Comparison of ENCODE assay signal across 18 cellular contexts in the genomic region with DNA sequence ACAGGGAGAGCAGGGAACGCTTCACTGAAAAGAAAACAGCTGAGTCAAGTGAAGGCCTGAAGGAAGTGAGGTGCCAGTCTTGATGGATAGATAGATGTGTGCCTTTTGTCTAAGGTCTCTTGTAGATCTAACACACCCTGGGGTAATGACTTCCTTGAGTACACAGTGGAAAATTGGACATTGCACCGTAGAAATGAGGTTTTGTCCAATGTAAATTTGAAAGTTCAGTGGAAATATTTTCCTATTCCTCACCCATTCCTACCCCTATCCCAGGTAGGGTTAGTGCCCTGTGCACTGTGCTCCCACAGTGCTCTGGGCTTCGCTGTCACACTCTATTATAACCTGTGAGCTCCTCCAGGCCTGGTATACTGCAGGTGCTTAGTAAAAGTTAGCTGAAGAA. TPM values are rescaled to one million over a fixed set of nuclear protein-coding genes. Genes with fewer than 3 reads are reported as not detected.
DNase-seq lines count a peak whose midpoint lies in the region; ATAC-seq and TF ChIP-seq lines count a peak whose summit lies in the region.
"Had no signal": no experiment of that assay in that cellular context is flagged by ENCODE, and none has a peak within 500 bp of the region (broad histone marks: within the 10 kb centered on the region; RNA-seq: fewer than 3 reads in every experiment).

No MANE protein-coding gene starts in this region.

- peaks cover 13% of the 10 kb centered on the region for H3K4me1 Mint-ChIP-seq in Caco-2 (ENCODE audit: low read depth, unreplicated experiment)
- H3K4me1 Mint-ChIP-seq: CD8-positive, alpha-beta memory T cell had no signal

- CTCF ChIA-PET in Caco-2 (lab: Charles Lee) = no interaction called here

- peak; percentile 18 to 23 for TF ChIP-seq RAD21 in liver (IDR thresholded peaks at IDR 0.05)

- no peaks in the 10 kb centered on the region for H3K36me3 Mint-ChIP-seq in Caco-2 (ENCODE audit: insufficient read depth, unreplicated experiment)
- H3K36me3 Mint-ChIP-seq: CD8-positive, alpha-beta memory T cell had no signal

- no peak overlapping the region for H2AFZ ChIP-seq in parathyroid adenoma

- H3K36me3 ChIP-seq in Caco-2 (ENCODE audit: control insufficient read depth, insufficient read depth, low read length) = no peaks in the 10 kb centered on the region
- no peaks in the 10 kb centered on the region for H3K36me3 ChIP-seq in colonic mucosa
- peaks cover 0 to 4% (median 3%) of the 10 kb centered on the region in 4 donors for H3K36me3 ChIP-seq in liver (ENCODE audit: control insufficient read depth in 4 of 4, insufficient read depth in 3 of 4, low read depth in 1 of 4, low read length in 3 of 4)
- H3K36me3 ChIP-seq in parathyroid adenoma (ENCODE audit: control insufficient read depth, insufficient read depth, low read length) = no peaks in the 10 kb centered on the region
- H3K36me3 ChIP-seq: BLaER1 had no signal

- no TSS peak for BruUV-seq in Caco-2 (replicated peaks; lab: Mats Ljungman, UMichigan)

- no peaks in the 10 kb centered on the region for H3K79me2 ChIP-seq in parathyroid adenoma

- peak overlapping the region; percentile 71 for H3K27ac ChIP-seq in colonic mucosa
- no peak overlapping the region for H3K27ac ChIP-seq in liver (ENCODE audit: low read depth in 1 of 2, low read length in 2 of 2)
- peak overlapping the region; percentile 61 for H3K27ac ChIP-seq in parathyroid adenoma
- H3K27ac ChIP-seq: BLaER1, HL-60 had no signal

- POLR2A ChIA-PET in Caco-2 (lab: Charles Lee) = no interaction called here

- WGBS in liver = 34% methylated on average over 3 of the region's 3 CpGs

- TF ChIP-seq CTCF in Caco-2 (IDR thresholded peaks at IDR 0.05; ENCODE audit: insufficient read depth in 1 of 2, low read depth in 1 of 2, low read length in 1 of 2, severe bottlenecking in 1 of 2, unreplicated experiment in 1 of 2) (no peak), colonic mucosa (IDR thresholded peaks at IDR 0.05) (no peak), liver (IDR thresholded peaks at IDR 0.05; ENCODE audit: low read depth, low read length, missing input control) (no peak), parathyroid adenoma (IDR thresholded peaks at IDR 0.05) (no peak)

- ATAC-seq in HG03025 (IDR thresholded peaks at IDR 0.05; ENCODE audit: low FRiP score, unreplicated experiment) (no peak), HG03378 (IDR thresholded peaks at IDR 0.05; ENCODE audit: unreplicated experiment) (no peak)

- intact Hi-C loops in Caco-2 (cut with micrococcal nuclease; ENCODE audit: unreplicated experiment) = no loop called here
- intact Hi-C loops in colonic mucosa (cut with DNase I) = no loop called here

- H3K27ac Mint-ChIP-seq in Caco-2 (ENCODE audit: unreplicated experiment) = peak overlapping the region; percentile 48
- H3K27ac Mint-ChIP-seq: CD8-positive, alpha-beta memory T cell; H9 had no signal

- no peaks in the 10 kb centered on the region for H3K27me3 ChIP-seq in Caco-2 (replicated peaks; ENCODE audit: control insufficient read depth, insufficient read depth, low read length)
- no peaks in the 10 kb centered on the region for H3K27me3 ChIP-seq in colonic mucosa
- no peaks in the 10 kb centered on the region for H3K27me3 ChIP-seq in liver (ENCODE audit: control insufficient read depth in 4 of 4, insufficient read depth in 4 of 4, low read length in 3 of 4)
- H3K27me3 ChIP-seq in parathyroid adenoma (ENCODE audit: control insufficient read depth, insufficient read depth, low read length) = no peaks in the 10 kb centered on the region
- H3K27me3 ChIP-seq: BLaER1 had no signal

- H3K4me3 ChIP-seq in Caco-2 (ENCODE audit: low read depth, low read length) (no peak overlapping the region), colonic mucosa (no peak overlapping the region), liver (ENCODE audit: low read depth in 1 of 3, low read length in 3 of 3) (no peak overlapping the region), parathyroid adenoma (ENCODE audit: low read depth, low read length) (no peak overlapping the region)
- H3K4me3 ChIP-seq: BLaER1 had no signal

- no peak overlapping the region for H3K4me3 Mint-ChIP-seq in Caco-2 (ENCODE audit: unreplicated experiment)
- H3K4me3 Mint-ChIP-seq: CD8-positive, alpha-beta memory T cell; H9 had no signal

- H3K9me3 ChIP-seq in Caco-2 (no peaks in the 10 kb centered on the region), colonic mucosa (no peaks in the 10 kb centered on the region), liver (ENCODE audit: control insufficient read depth in 4 of 4, low read length in 3 of 4) (no peaks in the 10 kb centered on the region), parathyroid adenoma (ENCODE audit: control insufficient read depth, low read length) (no peaks in the 10 kb centered on the region)
- H3K9me3 ChIP-seq: BLaER1 had no signal

- H3K4me1 ChIP-seq in Caco-2 (peaks cover 22% of the 10 kb centered on the region), colonic mucosa (no peaks in the 10 kb centered on the region), liver (ENCODE audit: control insufficient read depth in 4 of 4, insufficient read depth in 4 of 4, low read length in 3 of 4) (peaks cover 0 to 17% (median 16%) of the 10 kb centered on the region in 4 donors), parathyroid adenoma (peaks cover 23% of the 10 kb centered on the region)

- H3K9ac ChIP-seq in colonic mucosa (ENCODE audit: low read depth in 2 of 2, low read length in 2 of 2) (peak overlapping the region in 1 of 2 donors; percentile 22), liver (ENCODE audit: low read depth in 1 of 2, low read length in 2 of 2) (no peak overlapping the region), parathyroid adenoma (no peak overlapping the region)
- H3K9ac ChIP-seq: BLaER1 had no signal

- H3K9me3 Mint-ChIP-seq in Caco-2 (ENCODE audit: unreplicated experiment) = no peaks in the 10 kb centered on the region
- H3K9me3 Mint-ChIP-seq: CD8-positive, alpha-beta memory T cell; H9 had no signal

- H3K4me2 ChIP-seq in parathyroid adenoma (ENCODE audit: low read length) = peak overlapping the region; percentile 34

- DNase-seq in Caco-2 = peak in 1 of 2 experiments; percentile 8
- peak; percentile 62 for DNase-seq in colonic mucosa
- no peak for DNase-seq in activated CD4-positive, alpha-beta T cell treated with anti-CD3 and anti-CD28 coated beads, Interleukin-2, amount 50 U/mL, for 48 hours
- DNase-seq: 8988T; AML-193; Calu3; CD8-positive, alpha-beta memory T cell; DND-41; GDM1; GOT3; H9; IMR-90 had no signal

- no peaks in the 10 kb centered on the region for H3K27me3 Mint-ChIP-seq in Caco-2 (ENCODE audit: insufficient read depth, unreplicated experiment)

TF ChIP-seq in liver, 16 proteins besides CTCF, POLR2A, EP300 and RAD21 (continues in another document):
- TF ChIP-seq GABPA (IDR thresholded peaks at IDR 0.05 in 1 of 2, conservative IDR thresholded peaks at IDR 0.05 in 1 of 2) = no peak
- TF ChIP-seq HNF4G (IDR thresholded peaks at IDR 0.05) = peak; percentile 63
- peak; percentile 28 for TF ChIP-seq MAX (IDR thresholded peaks at IDR 0.05)
- TF ChIP-seq FOXA1 (IDR thresholded peaks at IDR 0.05) = no peak
- no peak for TF ChIP-seq TAF1 (conservative IDR thresholded peaks at IDR 0.05)
- no peak for TF ChIP-seq NR2F2 (IDR thresholded peaks at IDR 0.05)
- TF ChIP-seq FOXA2 (IDR thresholded peaks at IDR 0.05) = peak; percentile 54
- peak; percentile 77 to 80 for TF ChIP-seq RXRA (IDR thresholded peaks at IDR 0.05)
- TF ChIP-seq JUND (IDR thresholded peaks at IDR 0.05) = peak; percentile 23 to 41
- peak in 1 of 2 donors; percentile 56 for TF ChIP-seq EGR1 (IDR thresholded peaks at IDR 0.05; ENCODE audit: low read depth in 2 of 2)
- TF ChIP-seq, protein P1, sequence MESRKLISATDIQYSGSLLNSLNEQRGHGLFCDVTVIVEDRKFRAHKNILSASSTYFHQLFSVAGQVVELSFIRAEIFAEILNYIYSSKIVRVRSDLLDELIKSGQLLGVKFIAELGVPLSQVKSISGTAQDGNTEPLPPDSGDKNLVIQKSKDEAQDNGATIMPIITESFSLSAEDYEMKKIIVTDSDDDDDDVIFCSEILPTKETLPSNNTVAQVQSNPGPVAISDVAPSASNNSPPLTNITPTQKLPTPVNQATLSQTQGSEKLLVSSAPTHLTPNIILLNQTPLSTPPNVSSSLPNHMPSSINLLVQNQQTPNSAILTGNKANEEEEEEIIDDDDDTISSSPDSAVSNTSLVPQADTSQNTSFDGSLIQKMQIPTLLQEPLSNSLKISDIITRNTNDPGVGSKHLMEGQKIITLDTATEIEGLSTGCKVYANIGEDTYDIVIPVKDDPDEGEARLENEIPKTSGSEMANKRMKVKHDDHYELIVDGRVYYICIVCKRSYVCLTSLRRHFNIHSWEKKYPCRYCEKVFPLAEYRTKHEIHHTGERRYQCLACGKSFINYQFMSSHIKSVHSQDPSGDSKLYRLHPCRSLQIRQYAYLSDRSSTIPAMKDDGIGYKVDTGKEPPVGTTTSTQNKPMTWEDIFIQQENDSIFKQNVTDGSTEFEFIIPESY (IDR thresholded peaks at IDR 0.05) = no peak
- no peak for TF ChIP-seq YY1 (IDR thresholded peaks at IDR 0.05)
- peak; percentile 79 to 83 for TF ChIP-seq HNF4A (conservative IDR thresholded peaks at IDR 0.05)
- TF ChIP-seq, protein P2, sequence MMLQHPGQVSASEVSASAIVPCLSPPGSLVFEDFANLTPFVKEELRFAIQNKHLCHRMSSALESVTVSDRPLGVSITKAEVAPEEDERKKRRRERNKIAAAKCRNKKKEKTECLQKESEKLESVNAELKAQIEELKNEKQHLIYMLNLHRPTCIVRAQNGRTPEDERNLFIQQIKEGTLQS (IDR thresholded peaks at IDR 0.05) = no peak
- peak; percentile 78 for TF ChIP-seq SP1 (IDR thresholded peaks at IDR 0.05)

RNA-seq across cellular contexts. Expression of gene ZMYND12, which starts 24.3 kb away (rescaled TPM):
- total RNA-seq in Caco-2 (2022) (0.30 and 0.36 TPM in 2 replicates), colonic mucosa (1 to 10 TPM; 2.9 to 3.5 TPM), liver (1 to 10 TPM; 2.1 to 3.0 TPM)
- polyA plus RNA-seq in liver = 1 to 10 TPM; 1.3 to 2.0 TPM
- polyA plus RNA-seq: CD8-positive, alpha-beta memory T cell had no signal

RNA-seq across cellular contexts. Expression of gene PPCS, which starts 24.8 kb away (rescaled TPM):
- total RNA-seq in Caco-2 (2022) = 41.0 and 42.9 TPM in 2 replicates
- total RNA-seq in colonic mucosa = 100 to 1,000 TPM in 1 of 2 donors, 10 to 100 TPM in 1; 93.0 to 108 TPM
- total RNA-seq in liver = 10 to 100 TPM; 22.2 to 22.4 TPM
- polyA plus RNA-seq in liver = 10 to 100 TPM; 49.7 to 65.4 TPM

RNA-seq across cellular contexts. Expression of gene CCDC30, which starts 31.6 kb away (rescaled TPM):
- total RNA-seq in Caco-2 (2022) (1.3 and 1.4 TPM in 2 replicates), colonic mucosa (1 to 10 TPM; 1.5 to 1.8 TPM), liver (1 to 10 TPM; 1.7 to 2.0 TPM)
- under 1 TPM; 0.07 to 0.93 TPM for polyA plus RNA-seq in liver

RNA-seq across cellular contexts. Expression of gene RIMKLA, which starts 50.9 kb away (rescaled TPM):
- 10.6 and 12.4 TPM in 2 replicates for total RNA-seq in Caco-2 (2022)
- 10 to 100 TPM; 14.3 to 30.9 TPM for total RNA-seq in colonic mucosa
- total RNA-seq in liver = under 1 TPM; 0.08 to 0.09 TPM
- under 1 TPM; 0.03 to 0.07 TPM for polyA plus RNA-seq in liver
- total RNA-seq: IMR-90 had no signal
- polyA plus RNA-seq: IMR-90 had no signal

Comparison
In these comparisons a context has a peak if more than half of its experiments do, and no peak if none do; other contexts are left out.
1. H3K27ac ChIP-seq: peak in colonic mucosa (single experiment) and parathyroid adenoma (single experiment); none in liver (0 of 2).